Comparison of ENCODE assay signal across 10 cellular contexts in genomic region chr11:68354181-68354872, GRCh38. TPM values are rescaled to one million over a fixed set of nuclear protein-coding genes. Genes with fewer than 3 reads are reported as not detected.
DNase-seq lines count a peak whose midpoint lies in the region; ATAC-seq, FAIRE-seq and TF ChIP-seq lines count a peak whose summit lies in the region.
"Had no signal": no experiment of that assay in that cellular context is flagged by ENCODE, and none has a peak within 500 bp of the region (broad histone marks: within the 10 kb centered on the region; RNA-seq: fewer than 3 reads in every experiment).

No MANE protein-coding gene starts in this region.

- H3K9ac ChIP-seq in K562 (ENCODE audit: insufficient read depth in 1 of 2, low read depth in 2 of 2, low read length in 2 of 2) (no peak overlapping the region; a peak in 1 of 4 replicates), stomach smooth muscle (ENCODE audit: low read length in 2 of 2) (peak overlapping the region; percentile 51 to 68)

- H3K9me1 ChIP-seq in K562 (ENCODE audit: control insufficient read depth, insufficient read depth, low read length) = peaks cover 4% of the 10 kb centered on the region

- intact Hi-C loops in K562 (cut with micrococcal nuclease) = no loop called here

- in situ Hi-C loops in K562 (cut with MboI) = no loop called here

- no peak overlapping the region for H2AFZ ChIP-seq in K562 (ENCODE audit: low read depth, low read length)

- peaks cover 14% of the 10 kb centered on the region for H3K27me3 Mint-ChIP-seq in endothelial cell (ENCODE audit: unreplicated experiment)

- no peak for ATAC-seq in K562
- no peak for ATAC-seq in HG02852 (IDR thresholded peaks at IDR 0.05; ENCODE audit: unreplicated experiment)

- H3K4me3 Mint-ChIP-seq in endothelial cell (ENCODE audit: unreplicated experiment) = no peak overlapping the region

- TF ChIP-seq RAD21 in K562 (CRISPR knock-in tag; conservative IDR thresholded peaks at IDR 0.05 in 1 of 2, IDR thresholded peaks at IDR 0.05 in 1 of 2) = no peak

- CTCF ChIA-PET in K562 (lab: Yijun Ruan, JAX; ENCODE audit: low intra/inter-chr PET ratio) = no interaction called here

- no peak for TF ChIP-seq CTCF in K562 (IDR thresholded peaks at IDR 0.05 in 2 of 3, conservative IDR thresholded peaks at IDR 0.05 in 1 of 3; ENCODE audit: insufficient read depth in 2 of 3, low read depth in 1 of 3, low read length in 3 of 3)
- TF ChIP-seq CTCF in endothelial cell (IDR thresholded peaks at IDR 0.05; ENCODE audit: unreplicated experiment) = no peak

- no peak for TF ChIP-seq EP300 in K562 (IDR thresholded peaks at IDR 0.05; ENCODE audit: low read length)

- FAIRE-seq in K562 (lab: Jason Lieb, UNC) = no peak
- FAIRE-seq: GM19239 had no signal

- H3K36me3 Mint-ChIP-seq in endothelial cell (ENCODE audit: low read depth, unreplicated experiment) = peaks cover 37% of the 10 kb centered on the region

- H3K4me1 ChIP-seq in K562 (replicated peaks in 1 of 2; ENCODE audit: control insufficient read depth in 2 of 2, insufficient read depth in 2 of 2, low read length in 2 of 2) (peaks cover 0 to 20% of the 10 kb centered on the region in 2 experiments; a peak in 1 of 5 replicates), stomach smooth muscle (ENCODE audit: control insufficient read depth, insufficient read depth, low read length) (peaks cover 87% of the 10 kb centered on the region)

- peaks cover 48% of the 10 kb centered on the region; the same call in 2 of the 3 replicates for H3K36me3 ChIP-seq in K562 (ENCODE audit: control insufficient read depth, insufficient read depth, low read length)
- H3K36me3 ChIP-seq in stomach smooth muscle (ENCODE audit: control insufficient read depth in 2 of 2, insufficient read depth in 2 of 2, low read length in 2 of 2) = peaks cover 10 to 14% of the 10 kb centered on the region in 2 donors

- POLR2A ChIA-PET in K562 (lab: Yijun Ruan, JAX) = interaction anchor here (0.6 to 0.7 kb wide), 2 partner anchors 31 to 332 kb away, joined by 3 read pairs; no protein-coding TSS in a partner anchor

- H3K4me3 ChIP-seq in K562 (no peak overlapping the region), stomach smooth muscle (ENCODE audit: low read length in 2 of 2) (peak overlapping the region; percentile 18 to 60)

- no TSS peak for BruUV-seq in K562 (replicated peaks; lab: Mats Ljungman, UMichigan)

- no peak overlapping the region for H3K4me2 ChIP-seq in K562 (ENCODE audit: insufficient read depth, low read length)

- no peaks in the 10 kb centered on the region; the same call in 1 of the 2 replicates for H4K20me1 ChIP-seq in K562 (replicated peaks; ENCODE audit: control insufficient read depth, insufficient read depth, low read length)

- H3K27ac ChIP-seq in K562 (ENCODE audit: extremely low read depth, low read depth, low read length) (no peak overlapping the region), stomach smooth muscle (ENCODE audit: low read length) (peak overlapping the region; percentile 93)

- no peak overlapping the region for H3K27ac Mint-ChIP-seq in endothelial cell (ENCODE audit: unreplicated experiment)

- TF ChIP-seq POLR2A in K562 (conservative IDR thresholded peaks at IDR 0.05) = no peak

- WGBS in K562 (ENCODE audit: insufficient coverage, low coverage, missing lambda C conversion rate) = 88% methylated on average over 24 of the region's 25 CpGs

- peaks cover 6% of the 10 kb centered on the region for H3K4me1 Mint-ChIP-seq in endothelial cell (ENCODE audit: unreplicated experiment)

- no peaks in the 10 kb centered on the region for H3K27me3 ChIP-seq in K562 (ENCODE audit: control insufficient read depth in 2 of 2, insufficient read depth in 2 of 2, low read length in 2 of 2)
- no peaks in the 10 kb centered on the region for H3K27me3 ChIP-seq in stomach smooth muscle (ENCODE audit: control insufficient read depth in 1 of 2, insufficient read depth in 2 of 2, low read length in 2 of 2)

- peak; percentile 89 for DNase-seq in HCEC 1CT
- no peak for DNase-seq in K562 (ENCODE audit: extremely low read depth in 1 of 4, low spot score in 3 of 4)
- peak; percentile 83 for DNase-seq in iris pigment epithelial cell (ENCODE audit: low read depth)
- DNase-seq in T-helper 9 cell = no peak
- DNase-seq in activated T-cell treated with anti-CD3 and anti-CD28 coated beads, Interleukin-2, amount 50 U/mL, for 48 hours = no peak
- DNase-seq in endothelial cell (ENCODE audit: low spot score) = no peak
- DNase-seq: NCI-H774 had no signal

- H3K9me3 ChIP-seq in K562 (replicated peaks; ENCODE audit: control insufficient read depth, insufficient read depth, low read depth, low read length) = no peaks in the 10 kb centered on the region
- no peaks in the 10 kb centered on the region for H3K9me3 ChIP-seq in stomach smooth muscle (ENCODE audit: control insufficient read depth in 2 of 2, low read length in 2 of 2)

- no peaks in the 10 kb centered on the region for H3K9me3 Mint-ChIP-seq in endothelial cell (ENCODE audit: unreplicated experiment)

- H3K79me2 ChIP-seq in K562 (ENCODE audit: control insufficient read depth, insufficient read depth, low read length) = no peaks in the 10 kb centered on the region

TF ChIP-seq in K562, 482 proteins besides CTCF, POLR2A, EP300 and RAD21 (continues in another document):
- TF ChIP-seq, protein P1, sequence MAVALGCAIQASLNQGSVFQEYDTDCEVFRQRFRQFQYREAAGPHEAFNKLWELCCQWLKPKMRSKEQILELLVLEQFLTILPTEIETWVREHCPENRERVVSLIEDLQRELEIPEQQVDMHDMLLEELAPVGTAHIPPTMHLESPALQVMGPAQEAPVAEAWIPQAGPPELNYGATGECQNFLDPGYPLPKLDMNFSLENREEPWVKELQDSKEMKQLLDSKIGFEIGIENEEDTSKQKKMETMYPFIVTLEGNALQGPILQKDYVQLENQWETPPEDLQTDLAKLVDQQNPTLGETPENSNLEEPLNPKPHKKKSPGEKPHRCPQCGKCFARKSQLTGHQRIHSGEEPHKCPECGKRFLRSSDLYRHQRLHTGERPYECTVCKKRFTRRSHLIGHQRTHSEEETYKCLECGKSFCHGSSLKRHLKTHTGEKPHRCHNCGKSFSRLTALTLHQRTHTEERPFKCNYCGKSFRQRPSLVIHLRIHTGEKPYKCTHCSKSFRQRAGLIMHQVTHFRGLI (CRISPR knock-in tag; IDR thresholded peaks at IDR 0.05) = no peak
- TF ChIP-seq, protein P2, sequence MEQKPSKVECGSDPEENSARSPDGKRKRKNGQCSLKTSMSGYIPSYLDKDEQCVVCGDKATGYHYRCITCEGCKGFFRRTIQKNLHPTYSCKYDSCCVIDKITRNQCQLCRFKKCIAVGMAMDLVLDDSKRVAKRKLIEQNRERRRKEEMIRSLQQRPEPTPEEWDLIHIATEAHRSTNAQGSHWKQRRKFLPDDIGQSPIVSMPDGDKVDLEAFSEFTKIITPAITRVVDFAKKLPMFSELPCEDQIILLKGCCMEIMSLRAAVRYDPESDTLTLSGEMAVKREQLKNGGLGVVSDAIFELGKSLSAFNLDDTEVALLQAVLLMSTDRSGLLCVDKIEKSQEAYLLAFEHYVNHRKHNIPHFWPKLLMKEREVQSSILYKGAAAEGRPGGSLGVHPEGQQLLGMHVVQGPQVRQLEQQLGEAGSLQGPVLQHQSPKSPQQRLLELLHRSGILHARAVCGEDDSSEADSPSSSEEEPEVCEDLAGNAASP (IDR thresholded peaks at IDR 0.05) = no peak
- TF ChIP-seq RBM25 (IDR thresholded peaks at IDR 0.05; ENCODE audit: low read depth, low read length, severe bottlenecking) (peak; percentile 52), TRIM24 (IDR thresholded peaks at IDR 0.05) (no peak), KDM1A (IDR thresholded peaks at IDR 0.05) (0 out of 4 replicates have a peak, but pooled peaks of 1 of the 2 experiments have one; percentile 15)
- TF ChIP-seq, protein P3, sequence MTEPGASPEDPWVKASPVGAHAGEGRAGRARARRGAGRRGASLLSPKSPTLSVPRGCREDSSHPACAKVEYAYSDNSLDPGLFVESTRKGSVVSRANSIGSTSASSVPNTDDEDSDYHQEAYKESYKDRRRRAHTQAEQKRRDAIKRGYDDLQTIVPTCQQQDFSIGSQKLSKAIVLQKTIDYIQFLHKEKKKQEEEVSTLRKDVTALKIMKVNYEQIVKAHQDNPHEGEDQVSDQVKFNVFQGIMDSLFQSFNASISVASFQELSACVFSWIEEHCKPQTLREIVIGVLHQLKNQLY (CRISPR knock-in tag; conservative IDR thresholded peaks at IDR 0.05) = no peak

RNA-seq across cellular contexts. Expression of gene LRP5, which starts 41.9 kb away (rescaled TPM):
- 28.3 and 69.8 TPM in 2 replicates for total RNA-seq in K562 (2011; cell fraction: chromatin; rRNA removed; ENCODE audit: low replicate concordance)
- total RNA-seq in K562 (2011; cell fraction: nucleolus; rRNA removed) = 63.7 and 66.6 TPM in 2 replicates
- 37.9 and 42.2 TPM in 2 replicates for total RNA-seq in K562 (2011; cell fraction: nucleoplasm; rRNA removed)
- total RNA-seq in K562 (2014; rRNA removed) (14.9 and 23.8 TPM in 2 replicates), K562 (2014; rRNA removed; fragmentation: Illumina TruSeq; extraction: Trizol) (2.1 and 3.1 TPM in 2 replicates), K562 (2015; rRNA removed; fragmentation: Illumina TruSeq; extraction: Trizol) (13.6 and 15.3 TPM in 2 replicates), K562 (2021) (43.1 and 44.2 TPM in 2 replicates), endothelial cell (ENCODE audit: unreplicated experiment) (72.3 TPM)
- polyA plus RNA-seq in K562 (2011; rRNA removed) (5.1 and 11.0 TPM in 2 replicates), K562 (2014; fragmentation: Illumina TruSeq; extraction: Trizol) (13.5 and 28.2 TPM in 2 replicates), K562 (2014; fragmentation: Nextera tagmentation; extraction: Ambion mirVana) (under 1 TPM; 0.48 to 0.63 TPM), K562 (2014; rRNA removed) (16.1 and 17.6 TPM in 2 replicates)
- 9.1 and 15.7 TPM in 2 replicates for polyA plus RNA-seq in K562 (2011; cell fraction: cytosol; rRNA removed)
- 16.9 and 36.4 TPM in 2 replicates for polyA plus RNA-seq in K562 (2011; cell fraction: nucleus; rRNA removed)
- 24.9 and 36.3 TPM in 2 replicates for polyA plus RNA-seq in K562 (2012)
- 7.7 and 11.3 TPM in 2 replicates for polyA minus RNA-seq in K562 (2011; rRNA and poly(A)+ RNA removed)
- 21.3 and 34.5 TPM in 2 replicates for polyA minus RNA-seq in K562 (2011; cell fraction: cytosol; rRNA and poly(A)+ RNA removed)
- 24.4 and 27.9 TPM in 2 replicates for polyA minus RNA-seq in K562 (2011; cell fraction: nucleus; rRNA and poly(A)+ RNA removed)

Comparison
In these comparisons a context has a peak if more than half of its experiments do, and no peak if none do; other contexts are left out.
1. DNase-seq: peak in HCEC 1CT (single experiment) and iris pigment epithelial cell (single experiment); none in K562 (0 of 4), T-helper 9 cell (single experiment), activated T-cell treated with anti-CD3 and anti-CD28 coated beads, Interleukin-2, amount 50 U/mL, for 48 hours (0 of 2) and endothelial cell (single experiment).
2. H3K9ac ChIP-seq: peak in stomach smooth muscle (2 of 2); none in K562 (0 of 2).